ENCODE assay signal across 11 cellular contexts in genomic region chr2:20599001-20599600, GRCh38. TPM values are rescaled to one million over a fixed set of nuclear protein-coding genes. Genes with fewer than 3 reads are reported as not detected.
DNase-seq lines count a peak whose midpoint lies in the region; ATAC-seq and TF ChIP-seq lines count a peak whose summit lies in the region.
"Had no signal": no experiment of that assay in that cellular context is flagged by ENCODE, and none has a peak within 500 bp of the region (broad histone marks: within the 10 kb centered on the region; RNA-seq: fewer than 3 reads in every experiment).

No MANE protein-coding gene starts in this region.

- TF ChIP-seq CTCF in VCaP (conservative IDR thresholded peaks at IDR 0.05) (no peak), esophagus squamous epithelium (IDR thresholded peaks at IDR 0.05) (no peak), suprapubic skin (IDR thresholded peaks at IDR 0.05) (no peak)

- H3K27ac ChIP-seq in VCaP (peak overlapping the region; percentile 31; the same call in 1 of the 2 replicates), esophagus squamous epithelium (peak overlapping the region; percentile 35 to 74 (median 51)), suprapubic skin (peak overlapping the region; percentile 51)

- H3K9me3 ChIP-seq in esophagus squamous epithelium (no peaks in the 10 kb centered on the region), suprapubic skin (no peaks in the 10 kb centered on the region)

- no peak for TF ChIP-seq POLR2A in esophagus squamous epithelium (IDR thresholded peaks at IDR 0.05)
- no peak for TF ChIP-seq POLR2A in suprapubic skin (IDR thresholded peaks at IDR 0.05)

- 40 to 74% methylated on average over 1 to 9 of the region's 12 CpGs for WGBS in esophagus squamous epithelium, 2 donors
- WGBS in suprapubic skin: 50% methylated on average over 9 of the region's 12 CpGs

- DNase-seq in esophagus squamous epithelium (lab: John Stamatoyannopoulos, UW): no peak
- peak; percentile 89 for DNase-seq in mesenteric fat pad (ENCODE audit: low spot score)
- DNase-seq in suprapubic skin (ENCODE audit: low spot score in 2 of 2): peak; percentile 68 to 71
- no peak for DNase-seq in NCI-H82 (lab: John Stamatoyannopoulos, UW)
- DNase-seq in ureter (ENCODE audit: low spot score): no peak
- no peak for DNase-seq in OCI-M1 (lab: John Stamatoyannopoulos, UW)
- DNase-seq: activated CD4-positive, alpha-beta memory T cell treated with anti-CD3 and anti-CD28 coated beads, Interleukin-2, amount 10 ng/mL, durations not matched to agents 7 days and 5 days; Calu3; NCI-H526 treated with DMSO at 0.1 percent for 48 hours had no signal

- H3K27me3 ChIP-seq in esophagus squamous epithelium: no peaks in the 10 kb centered on the region
- no peaks in the 10 kb centered on the region for H3K27me3 ChIP-seq in suprapubic skin

- no peak for ATAC-seq in HG02623 (IDR thresholded peaks at IDR 0.05; ENCODE audit: unreplicated experiment)

- no peak overlapping the region for H3K4me3 ChIP-seq in esophagus squamous epithelium
- no peak overlapping the region for H3K4me3 ChIP-seq in suprapubic skin

- H3K36me3 ChIP-seq in esophagus squamous epithelium: no peaks in the 10 kb centered on the region
- no peaks in the 10 kb centered on the region for H3K36me3 ChIP-seq in suprapubic skin

- no peak for TF ChIP-seq EP300 in suprapubic skin (IDR thresholded peaks at IDR 0.05)

- H3K4me1 ChIP-seq in esophagus squamous epithelium: peaks cover 22 to 64% (median 39%) of the 10 kb centered on the region in 3 donors
- peaks cover 45% of the 10 kb centered on the region for H3K4me1 ChIP-seq in suprapubic skin

- intact Hi-C loops in esophagus squamous epithelium (cut with DNase I): no loop called here

RNA-seq across cellular contexts. Expression of gene HS1BP3, which starts 51.8 kb away (rescaled TPM):
- total RNA-seq in esophagus squamous epithelium: 10 to 100 TPM in 3 of 4 donors, 1 to 10 TPM in 1; 7.9 to 22.1 (median 16.9) TPM
- 28.8 TPM for total RNA-seq in mesenteric fat pad
- 10 to 100 TPM; 23.3 to 38.2 (median 34.2) TPM for total RNA-seq in suprapubic skin
- 37.9 TPM for total RNA-seq in ureter

Comparison
In these comparisons a context has a peak if more than half of its experiments do, and no peak if none do; other contexts are left out.
1. DNase-seq: peak in mesenteric fat pad (single experiment) and suprapubic skin (2 of 2); none in esophagus squamous epithelium (single experiment), NCI-H82 (single experiment), ureter (single experiment) and OCI-M1 (single experiment).
2. Peak in every context shown above with its lines, with median percentiles within 50 percentile points of each other: H3K27ac ChIP-seq.